In genomic region chr10:105148456-105148855, GRCh38 we compare ENCODE assay signal across 18 cellular contexts.
A peak's percentile ranks its signal among the peaks of the same experiment; 100 is the strongest.
DNase-seq lines count a peak whose midpoint lies in the region; ATAC-seq, FAIRE-seq and TF ChIP-seq lines count a peak whose summit lies in the region.
"Had no signal": no experiment of that assay in that cellular context is flagged by ENCODE, and none has a peak within 500 bp of the region (broad histone marks: within the 10 kb centered on the region; RNA-seq: fewer than 3 reads in every experiment).

No MANE protein-coding gene starts in this region.

- H3K9me3 ChIP-seq in RWPE2 (ENCODE audit: severe bottlenecking) (no peaks in the 10 kb centered on the region), hepatocyte (ENCODE audit: low read depth) (no peaks in the 10 kb centered on the region), SK-N-SH (no peaks in the 10 kb centered on the region)
- H3K9me3 ChIP-seq: BE2C had no signal

- no peak overlapping the region for H3K9ac ChIP-seq in SK-N-SH

- 82% methylated on average over 1 of the region's 1 CpG for WGBS in hepatocyte (ENCODE audit: low lambda C conversion rate, missing lambda C conversion rate)
- WGBS in SK-N-SH (ENCODE audit: low lambda C conversion rate) = 9% methylated on average over 1 of the region's 1 CpG

- TF ChIP-seq RAD21 in SK-N-SH (IDR thresholded peaks at IDR 0.05; ENCODE audit: low read length) = no peak

- H3K27ac ChIP-seq in RWPE2 (ENCODE audit: poor library complexity, severe bottlenecking) (peak overlapping the region; percentile 87), hepatocyte (peak overlapping the region; percentile 88), SK-N-SH (ENCODE audit: low read depth in 2 of 2, low read length in 1 of 2) (no peak overlapping the region)

- H3K9me2 ChIP-seq in hepatocyte (replicated peaks; ENCODE audit: insufficient read depth) (no peaks in the 10 kb centered on the region), SK-N-SH (no peaks in the 10 kb centered on the region)

- H3K27me3 ChIP-seq in RWPE2 (ENCODE audit: insufficient read depth, poor library complexity, severe bottlenecking) = no peaks in the 10 kb centered on the region
- H3K27me3 ChIP-seq in hepatocyte = no peaks in the 10 kb centered on the region
- H3K27me3 ChIP-seq in SK-N-SH (ENCODE audit: insufficient read depth) = no peaks in the 10 kb centered on the region
- H3K27me3 ChIP-seq: BE2C had no signal

- H3F3A ChIP-seq in SK-N-SH (replicated peaks; ENCODE audit: insufficient read depth) = no peaks in the 10 kb centered on the region

- POLR2A ChIA-PET in SK-N-SH (lab: Yijun Ruan, JAX) = no interaction called here

- CTCF ChIA-PET in SK-N-SH (lab: Yijun Ruan, JAX) = no interaction called here

- peaks cover 23% of the 10 kb centered on the region for H3K4me1 ChIP-seq in RWPE2 (ENCODE audit: insufficient read depth, poor library complexity, severe bottlenecking)
- H3K4me1 ChIP-seq in hepatocyte (ENCODE audit: insufficient read depth) = peaks cover 22% of the 10 kb centered on the region
- no peaks in the 10 kb centered on the region; a peak in 1 of 4 replicates for H3K4me1 ChIP-seq in SK-N-SH (ENCODE audit: control insufficient read depth in 1 of 2, insufficient read depth in 2 of 2, low read depth in 1 of 2, low read length in 1 of 2)
- H3K4me1 ChIP-seq: BE2C had no signal

- no peak for TF ChIP-seq CTCF in RWPE2 (IDR thresholded peaks at IDR 0.05; ENCODE audit: poor library complexity, severe bottlenecking)
- TF ChIP-seq CTCF in astrocyte of the spinal cord (IDR thresholded peaks at IDR 0.05; ENCODE audit: low read depth, low read length) = no peak
- no peak for TF ChIP-seq CTCF in hepatocyte (IDR thresholded peaks at IDR 0.05; ENCODE audit: poor library complexity)
- TF ChIP-seq CTCF in SK-N-SH (IDR thresholded peaks at IDR 0.05) = no peak

- no peak overlapping the region for H3K4me3 ChIP-seq in RWPE2 (ENCODE audit: severe bottlenecking)
- no peak overlapping the region for H3K4me3 ChIP-seq in astrocyte of the spinal cord (ENCODE audit: low read depth, low read length)
- no peak overlapping the region for H3K4me3 ChIP-seq in hepatocyte
- no peak overlapping the region for H3K4me3 ChIP-seq in SK-N-SH (ENCODE audit: low read depth in 2 of 2, low read length in 1 of 2)

- H3K4me2 ChIP-seq in hepatocyte (no peak overlapping the region), SK-N-SH (no peak overlapping the region)

- in situ Hi-C loops in astrocyte of the spinal cord (cut with HindIII; ENCODE audit: low sequenced_read_pairs) = no loop called here

- no peak overlapping the region for H2AFZ ChIP-seq in hepatocyte
- H2AFZ ChIP-seq in SK-N-SH (ENCODE audit: low read depth) = no peak overlapping the region

- FAIRE-seq in GM19239 (lab: Jason Lieb, UNC) (no peak), HTR-8/SVneo (lab: Jason Lieb, UNC) (no peak)
- FAIRE-seq: G401.6, GM12892 had no signal

- DNase-seq in RWPE2 (ENCODE audit: low spot score) (no peak), astrocyte of the spinal cord (ENCODE audit: low read depth, low spot score) (peak; percentile 0), hepatocyte (ENCODE audit: low spot score) (no peak), renal cortical epithelial cell (ENCODE audit: low read depth) (peak; percentile 8), SK-N-SH (no peak), GM19239 (ENCODE audit: insufficient read length, low spot score) (no peak), HTR-8/SVneo (ENCODE audit: insufficient read length, low spot score) (no peak)
- DNase-seq: BE2C; C1 segment of cervical spinal cord; CD4-positive, CD25-positive, alpha-beta regulatory T cell; CD8-positive, alpha-beta memory T cell; COR-L47; GOT3; H7; HFFc6 had no signal

- H3K79me2 ChIP-seq in hepatocyte (no peaks in the 10 kb centered on the region), SK-N-SH (ENCODE audit: insufficient read depth) (no peaks in the 10 kb centered on the region)

- TF ChIP-seq EP300 in SK-N-SH (IDR thresholded peaks at IDR 0.05; ENCODE audit: borderline replicate concordance in 1 of 2, low read depth in 1 of 2, low read length in 1 of 2) = no peak

- H4K20me1 ChIP-seq in hepatocyte (ENCODE audit: insufficient read depth, poor library complexity, severe bottlenecking) (no peaks in the 10 kb centered on the region), SK-N-SH (ENCODE audit: insufficient read depth) (no peaks in the 10 kb centered on the region)

- ATAC-seq in RWPE2 (ENCODE audit: low read depth) = peak; percentile 3; the same call in 1 of the 3 replicates
- ATAC-seq: HCT116 had no signal

- H3K36me3 ChIP-seq in RWPE2 (ENCODE audit: low read depth) (no peaks in the 10 kb centered on the region), hepatocyte (replicated peaks; ENCODE audit: insufficient read depth, low read depth) (no peaks in the 10 kb centered on the region), SK-N-SH (replicated peaks in 1 of 2; ENCODE audit: control insufficient read depth in 1 of 2, insufficient read depth in 2 of 2, low read length in 1 of 2) (no peaks in the 10 kb centered on the region)
- H3K36me3 ChIP-seq: BE2C had no signal

TF ChIP-seq in SK-N-SH, 30 proteins besides CTCF, POLR2A, EP300 and RAD21:
- TF ChIP-seq IRF3 (IDR thresholded peaks at IDR 0.05; ENCODE audit: low read depth, low read length) (no peak), TCF12 (IDR thresholded peaks at IDR 0.05) (no peak), RCOR1 (IDR thresholded peaks at IDR 0.05; ENCODE audit: low read length) (no peak), FOXM1 (IDR thresholded peaks at IDR 0.05; ENCODE audit: low read depth) (no peak), FOSL2 (IDR thresholded peaks at IDR 0.05; ENCODE audit: borderline replicate concordance, low read depth) (no peak), ELF1 (IDR thresholded peaks at IDR 0.05) (no peak), GATA2 (CRISPR knock-in tag; IDR thresholded peaks at IDR 0.05) (no peak), PBX3 (IDR thresholded peaks at IDR 0.05) (no peak), FOXJ3 (CRISPR knock-in tag; IDR thresholded peaks at IDR 0.05) (no peak), SIN3A (IDR thresholded peaks at IDR 0.05; ENCODE audit: borderline replicate concordance, low read depth, low read length) (no peak), MAX (IDR thresholded peaks at IDR 0.05; ENCODE audit: low read depth) (no peak), POLR2AphosphoS5 (IDR thresholded peaks at IDR 0.05; ENCODE audit: low read depth, low read length) (no peak), RXRA (IDR thresholded peaks at IDR 0.05; ENCODE audit: borderline replicate concordance, low read depth) (no peak), NFIC (IDR thresholded peaks at IDR 0.05; ENCODE audit: borderline replicate concordance) (no peak)
- TF ChIP-seq, protein P1, sequence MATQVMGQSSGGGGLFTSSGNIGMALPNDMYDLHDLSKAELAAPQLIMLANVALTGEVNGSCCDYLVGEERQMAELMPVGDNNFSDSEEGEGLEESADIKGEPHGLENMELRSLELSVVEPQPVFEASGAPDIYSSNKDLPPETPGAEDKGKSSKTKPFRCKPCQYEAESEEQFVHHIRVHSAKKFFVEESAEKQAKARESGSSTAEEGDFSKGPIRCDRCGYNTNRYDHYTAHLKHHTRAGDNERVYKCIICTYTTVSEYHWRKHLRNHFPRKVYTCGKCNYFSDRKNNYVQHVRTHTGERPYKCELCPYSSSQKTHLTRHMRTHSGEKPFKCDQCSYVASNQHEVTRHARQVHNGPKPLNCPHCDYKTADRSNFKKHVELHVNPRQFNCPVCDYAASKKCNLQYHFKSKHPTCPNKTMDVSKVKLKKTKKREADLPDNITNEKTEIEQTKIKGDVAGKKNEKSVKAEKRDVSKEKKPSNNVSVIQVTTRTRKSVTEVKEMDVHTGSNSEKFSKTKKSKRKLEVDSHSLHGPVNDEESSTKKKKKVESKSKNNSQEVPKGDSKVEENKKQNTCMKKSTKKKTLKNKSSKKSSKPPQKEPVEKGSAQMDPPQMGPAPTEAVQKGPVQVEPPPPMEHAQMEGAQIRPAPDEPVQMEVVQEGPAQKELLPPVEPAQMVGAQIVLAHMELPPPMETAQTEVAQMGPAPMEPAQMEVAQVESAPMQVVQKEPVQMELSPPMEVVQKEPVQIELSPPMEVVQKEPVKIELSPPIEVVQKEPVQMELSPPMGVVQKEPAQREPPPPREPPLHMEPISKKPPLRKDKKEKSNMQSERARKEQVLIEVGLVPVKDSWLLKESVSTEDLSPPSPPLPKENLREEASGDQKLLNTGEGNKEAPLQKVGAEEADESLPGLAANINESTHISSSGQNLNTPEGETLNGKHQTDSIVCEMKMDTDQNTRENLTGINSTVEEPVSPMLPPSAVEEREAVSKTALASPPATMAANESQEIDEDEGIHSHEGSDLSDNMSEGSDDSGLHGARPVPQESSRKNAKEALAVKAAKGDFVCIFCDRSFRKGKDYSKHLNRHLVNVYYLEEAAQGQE (IDR thresholded peaks at IDR 0.05; ENCODE audit: low read depth, low read length) = no peak
TF ChIP-seq in SK-N-SH: peak in this region for 0.

Comparison
In these comparisons a context has a peak if more than half of its experiments do, and no peak if none do; other contexts are left out.
1. DNase-seq: peak in astrocyte of the spinal cord (single experiment) and renal cortical epithelial cell (single experiment); none in RWPE2 (single experiment), hepatocyte (single experiment), SK-N-SH (single experiment), GM19239 (single experiment) and HTR-8/SVneo (single experiment).
2. H3K27ac ChIP-seq: peak in RWPE2 (single experiment) and hepatocyte (single experiment); none in SK-N-SH (0 of 2).